ENCODE assay signal across 17 cellular contexts in genomic region chr15:91555307-91555706, GRCh38.
"Had no signal": no experiment of that assay in that cellular context is flagged by ENCODE, and none has a peak within 500 bp of the region (broad histone marks: within the 10 kb centered on the region; RNA-seq: fewer than 3 reads in every experiment).

No MANE protein-coding gene starts in this region.

- DNase-seq: activated CD4-positive, alpha-beta T cell treated with anti-CD3 and anti-CD28 coated beads for 4 hours; activated CD8-positive, alpha-beta memory T cell treated with anti-CD3 and anti-CD28 coated beads, Interleukin-2, amount 50 U/mL, for 48 hours; activated CD8-positive, alpha-beta T cell treated with anti-CD3 and anti-CD28 coated beads, Interleukin-2, amount 10 ng/mL, durations not matched to agents 7 days and 5 days; aorta; effector CD4-positive, alpha-beta T cell; hippocampal formation; left lung; mesenchymal stem cell; nephron progenitor cell; pancreas; stimulated activated CD4-positive, alpha-beta T cell treated with anti-CD3 and anti-CD28 coated beads, Interleukin-4, amount 100 ng/mL, for 1 hour; stimulated activated CD8-positive, alpha-beta memory T cell treated with anti-CD3 and anti-CD28 coated beads, Interleukin-4, amount 100 ng/mL, for 48 hours; T-helper 9 cell; testis had no signal

- H3K4me3 Mint-ChIP-seq: activated CD8-positive, alpha-beta T cell treated with anti-CD3 and anti-CD28 coated beads, Interleukin-2, amount 10 ng/mL, durations not matched to agents 7 days and 5 days; nephron progenitor cell; stimulated activated naive CD8-positive, alpha-beta T cell treated with anti-CD3 and anti-CD28 coated beads, Interleukin-15, Interleukin-2, amounts not matched to agents 100 ng/mL and 50 ng/mL, for 24 hours had no signal

- H3K9me3 ChIP-seq: left lung, pancreas, testis had no signal

- H3K27ac ChIP-seq: cardiac muscle cell, left lung, pancreas, testis, VCaP had no signal

- H3K27me3 ChIP-seq: cardiac muscle cell, left lung, pancreas, testis had no signal

- H3K4me3 ChIP-seq: cardiac muscle cell, left lung, pancreas, testis had no signal

- H3K27ac Mint-ChIP-seq: activated CD8-positive, alpha-beta T cell treated with anti-CD3 and anti-CD28 coated beads, Interleukin-2, amount 10 ng/mL, durations not matched to agents 7 days and 5 days; nephron progenitor cell; stimulated activated naive CD8-positive, alpha-beta T cell treated with anti-CD3 and anti-CD28 coated beads, Interleukin-15, Interleukin-2, amounts not matched to agents 100 ng/mL and 50 ng/mL, for 24 hours had no signal

- H3K36me3 ChIP-seq: cardiac muscle cell, left lung, pancreas had no signal

- H3K4me1 ChIP-seq: left lung, pancreas, testis had no signal

- H3K9me3 Mint-ChIP-seq: nephron progenitor cell; stimulated activated naive CD8-positive, alpha-beta T cell treated with anti-CD3 and anti-CD28 coated beads, Interleukin-15, Interleukin-2, amounts not matched to agents 100 ng/mL and 50 ng/mL, for 24 hours had no signal

- ATAC-seq: activated CD8-positive, alpha-beta T cell treated with anti-CD3 and anti-CD28 coated beads, Interleukin-2, amount 10 ng/mL, durations not matched to agents 7 days and 5 days; left lung; pancreas had no signal
